ENCODE assay signal across 17 cellular contexts in genomic region chr2:230677182-230677946, GRCh38. TPM values are rescaled to one million over a fixed set of nuclear protein-coding genes. Genes with fewer than 3 reads are reported as not detected.
DNase-seq lines count a peak whose midpoint lies in the region; TF ChIP-seq lines count a peak whose summit lies in the region.
"Had no signal": no experiment of that assay in that cellular context is flagged by ENCODE, and none has a peak within 500 bp of the region (broad histone marks: within the 10 kb centered on the region; RNA-seq: fewer than 3 reads in every experiment).

No MANE protein-coding gene starts in this region.

- no peaks in the 10 kb centered on the region for H3K36me3 ChIP-seq in CD4-positive, alpha-beta memory T cell (ENCODE audit: insufficient read depth, low read length)
- H3K36me3 ChIP-seq in H7 (replicated peaks; ENCODE audit: control insufficient read depth, insufficient read depth, low read length) (no peaks in the 10 kb centered on the region), adipocyte (ENCODE audit: control insufficient read depth, insufficient read depth, low read length, severe bottlenecking) (no peaks in the 10 kb centered on the region)
- H3K36me3 ChIP-seq: prostate gland had no signal

- peaks cover 0 to 12% (median 3%) of the 10 kb centered on the region in 8 donors for H3K9me3 Mint-ChIP-seq in CD4-positive, alpha-beta memory T cell
- no peaks in the 10 kb centered on the region for H3K9me3 Mint-ChIP-seq in type B pancreatic cell
- no peaks in the 10 kb centered on the region for H3K9me3 Mint-ChIP-seq in mesothelial cell of epicardium
- H3K9me3 Mint-ChIP-seq: central memory CD8-positive, alpha-beta T cell had no signal

- no peak overlapping the region for H3K4me3 ChIP-seq in CD4-positive, alpha-beta memory T cell (ENCODE audit: low read length in 2 of 2)
- H3K4me3 ChIP-seq in H7 (ENCODE audit: insufficient read depth, low read depth, low read length) (no peak overlapping the region), adipocyte (ENCODE audit: low read length) (no peak overlapping the region)
- H3K4me3 ChIP-seq: prostate gland had no signal

- no peak for TF ChIP-seq CTCF in type B pancreatic cell (conservative IDR thresholded peaks at IDR 0.05)
- TF ChIP-seq CTCF in mesothelial cell of epicardium (IDR thresholded peaks at IDR 0.05; ENCODE audit: unreplicated experiment), result no peak

- no peaks in the 10 kb centered on the region for H3K27me3 Mint-ChIP-seq in CD4-positive, alpha-beta memory T cell
- peaks cover 17% of the 10 kb centered on the region for H3K27me3 Mint-ChIP-seq in type B pancreatic cell
- no peaks in the 10 kb centered on the region for H3K27me3 Mint-ChIP-seq in mesothelial cell of epicardium (ENCODE audit: low read depth)
- H3K27me3 Mint-ChIP-seq: central memory CD8-positive, alpha-beta T cell had no signal

- H3K27ac Mint-ChIP-seq in CD4-positive, alpha-beta memory T cell, result peak overlapping the region in 4 of 7 donors; percentile 6 to 66 (median 27)
- no peak overlapping the region for H3K27ac Mint-ChIP-seq in type B pancreatic cell
- H3K27ac Mint-ChIP-seq in mesothelial cell of epicardium, result no peak overlapping the region

- no peaks in the 10 kb centered on the region for H3K9me3 ChIP-seq in CD4-positive, alpha-beta memory T cell (ENCODE audit: control insufficient read depth in 1 of 2, low read length in 2 of 2)
- peaks cover 6% of the 10 kb centered on the region for H3K9me3 ChIP-seq in adipocyte (ENCODE audit: control insufficient read depth, low read length)
- H3K9me3 ChIP-seq: prostate gland had no signal

- no peak overlapping the region for H3K27ac ChIP-seq in CD4-positive, alpha-beta memory T cell (ENCODE audit: low read depth, low read length)
- H3K27ac ChIP-seq: C4-2B, prostate gland had no signal

- no peak for DNase-seq in CD4-positive, alpha-beta memory T cell
- DNase-seq in H7 (peak; percentile 3), adipocyte (ENCODE audit: low read depth) (peak; percentile 21), iris pigment epithelial cell (ENCODE audit: low read depth) (peak; percentile 60), type B pancreatic cell (ENCODE audit: extremely low spot score, unreplicated experiment) (no peak), SIG-M5 treated with dmso at 0.1 percent for 504 hours (lab: John Stamatoyannopoulos, UW; ENCODE audit: unreplicated experiment) (no peak), mesothelial cell of epicardium (ENCODE audit: low spot score in 2 of 2, unreplicated experiment in 2 of 2) (no peak)
- DNase-seq: activated CD4-positive, alpha-beta T cell treated with anti-CD3 and anti-CD28 coated beads, Interleukin-2, amount 50 U/mL, for 4 hours; DMS79 treated with DMSO at 0.1 percent for 48 hours; KG1; kidney glomerular epithelial cell; NCI-H1417; SHP77 treated with DMSO at 0.1 percent for 48 hours; stimulated activated CD4-positive, alpha-beta T cell treated with anti-CD3 and anti-CD28 coated beads, Interleukin-12 subunit alpha, Interleukin-12 subunit beta, amount 100 ng/mL, for 4 hours had no signal

- H3K27me3 ChIP-seq in CD4-positive, alpha-beta memory T cell (ENCODE audit: insufficient read depth, low read length), result no peaks in the 10 kb centered on the region
- no peaks in the 10 kb centered on the region for H3K27me3 ChIP-seq in H7 (ENCODE audit: control insufficient read depth, insufficient read depth, low read length)
- H3K27me3 ChIP-seq in adipocyte (replicated peaks; ENCODE audit: control insufficient read depth, insufficient read depth, low read length), result peaks cover 4% of the 10 kb centered on the region

- H3K4me1 Mint-ChIP-seq in CD4-positive, alpha-beta memory T cell, result peaks cover 12 to 38% (median 14%) of the 10 kb centered on the region in 4 donors
- H3K4me1 Mint-ChIP-seq in type B pancreatic cell (ENCODE audit: unreplicated experiment), result peaks cover 8% of the 10 kb centered on the region
- H3K4me1 Mint-ChIP-seq in mesothelial cell of epicardium, result no peaks in the 10 kb centered on the region

- CTCF ChIA-PET in CD4-positive, alpha-beta memory T cell (lab: Charles Lee; ENCODE audit: partially characterized antibody), result no interaction called here

- H3K4me3 Mint-ChIP-seq in CD4-positive, alpha-beta memory T cell, result peak overlapping the region in 1 of 8 donors; percentile 57
- H3K4me3 Mint-ChIP-seq in type B pancreatic cell (no peak overlapping the region), mesothelial cell of epicardium (no peak overlapping the region)
- H3K4me3 Mint-ChIP-seq: central memory CD8-positive, alpha-beta T cell had no signal

- intact Hi-C loops in CD4-positive, alpha-beta memory T cell (cut with micrococcal nuclease), result no loop called here

- H3K9ac ChIP-seq in adipocyte (ENCODE audit: low read length), result no peak overlapping the region

- POLR2A ChIA-PET in CD4-positive, alpha-beta memory T cell (lab: Charles Lee; ENCODE audit: partially characterized antibody), result interaction anchor here (0.8 to 1.9 kb wide), 2 partner anchors 9 to 20 kb away, joined by 3 to 5 read pairs; no protein-coding TSS in a partner anchor

- peaks cover 2 to 4% of the 10 kb centered on the region in 2 donors for H3K36me3 Mint-ChIP-seq in CD4-positive, alpha-beta memory T cell
- H3K36me3 Mint-ChIP-seq in type B pancreatic cell, result no peaks in the 10 kb centered on the region
- no peaks in the 10 kb centered on the region for H3K36me3 Mint-ChIP-seq in mesothelial cell of epicardium

- peaks cover 12% of the 10 kb centered on the region for H3K4me1 ChIP-seq in CD4-positive, alpha-beta memory T cell (ENCODE audit: insufficient read depth, low read length)
- H3K4me1 ChIP-seq in adipocyte (ENCODE audit: control insufficient read depth, insufficient read depth, low read length), result no peaks in the 10 kb centered on the region
- H3K4me1 ChIP-seq: prostate gland had no signal

RNA-seq across cellular contexts. Expression of gene CAB39, which starts 35.3 kb away (rescaled TPM):
- total RNA-seq in CD4-positive, alpha-beta memory T cell, result 100 to 1,000 TPM; 112 to 115 TPM
- 10 to 100 TPM; 80.8 to 88.5 TPM for polyA plus RNA-seq in CD4-positive, alpha-beta memory T cell
- total RNA-seq in H7 (2014; rRNA removed; shearing (Covaris generic)), result 39.3 and 47.7 TPM in 2 replicates
- total RNA-seq in type B pancreatic cell (ENCODE audit: low replicate concordance) (49.2 and 66.9 TPM in 2 replicates), mesothelial cell of epicardium (39.2 to 43.0 TPM (median 41.7 TPM) in 3 replicates)

Comparison
In these comparisons a context has a peak if more than half of its experiments do, and no peak if none do; other contexts are left out.
1. DNase-seq: peak in H7 (single experiment), adipocyte (single experiment) and iris pigment epithelial cell (single experiment); none in CD4-positive, alpha-beta memory T cell (0 of 5), type B pancreatic cell (single experiment), SIG-M5 treated with dmso at 0.1 percent for 504 hours (single experiment) and mesothelial cell of epicardium (0 of 2).
2. H3K27ac Mint-ChIP-seq: peak in CD4-positive, alpha-beta memory T cell (4 of 7); none in type B pancreatic cell (single experiment) and mesothelial cell of epicardium (single experiment).